In genomic region chr11:126480410-126481302, GRCh38 we compare ENCODE assay signal across 1 cellular context.
TF ChIP-seq lines count a peak whose summit lies in the region.

No MANE protein-coding gene starts in this region.

TF ChIP-seq in K562, 482 proteins besides CTCF, POLR2A, EP300 and RAD21 (continued from another document and continues in another):
- TF ChIP-seq GMEB1 (CRISPR knock-in tag; IDR thresholded peaks at IDR 0.05): no peak
- TF ChIP-seq WHSC1 (IDR thresholded peaks at IDR 0.05; ENCODE audit: low read length): no peak
- no peak for TF ChIP-seq NFIC (IDR thresholded peaks at IDR 0.05)
- TF ChIP-seq CC2D1A (IDR thresholded peaks at IDR 0.05): no peak
- no peak for TF ChIP-seq MYNN (IDR thresholded peaks at IDR 0.05)
- TF ChIP-seq MYNN (CRISPR knock-in tag; IDR thresholded peaks at IDR 0.05): no peak
- TF ChIP-seq ZKSCAN3 (CRISPR knock-in tag; IDR thresholded peaks at IDR 0.05): no peak
- TF ChIP-seq ZBTB7A (IDR thresholded peaks at IDR 0.05; ENCODE audit: borderline replicate concordance, control insufficient read depth, low read depth, low read length): no peak
- TF ChIP-seq REST (CRISPR knock-in tag; IDR thresholded peaks at IDR 0.05; ENCODE audit: low read depth): no peak
- no peak for TF ChIP-seq LCOR (CRISPR knock-in tag; IDR thresholded peaks at IDR 0.05)
- no peak for TF ChIP-seq HOXB6 (CRISPR knock-in tag; IDR thresholded peaks at IDR 0.05; ENCODE audit: borderline replicate concordance)
- TF ChIP-seq ZBTB9 (CRISPR knock-in tag; IDR thresholded peaks at IDR 0.05): no peak
- TF ChIP-seq BCOR (IDR thresholded peaks at IDR 0.05): peak; percentile 69; the same call in 1 of the 2 replicates
- TF ChIP-seq RUNX1 (IDR thresholded peaks at IDR 0.05; ENCODE audit: low read depth): no peak
- TF ChIP-seq FOXJ3 (CRISPR knock-in tag; IDR thresholded peaks at IDR 0.05): no peak
- no peak for TF ChIP-seq NFYB (IDR thresholded peaks at IDR 0.05; ENCODE audit: extremely low read depth, insufficient read length)
- no peak for TF ChIP-seq PATZ1 (CRISPR knock-in tag; IDR thresholded peaks at IDR 0.05; ENCODE audit: borderline replicate concordance)
- TF ChIP-seq ZNF124 (CRISPR knock-in tag; IDR thresholded peaks at IDR 0.05): no peak
- no peak for TF ChIP-seq ZNF609 (CRISPR knock-in tag; IDR thresholded peaks at IDR 0.05; ENCODE audit: borderline replicate concordance)
- no peak for TF ChIP-seq SMAD4 (CRISPR knock-in tag; conservative IDR thresholded peaks at IDR 0.05)
- TF ChIP-seq HMGXB4 (CRISPR knock-in tag; IDR thresholded peaks at IDR 0.05): no peak
- TF ChIP-seq KHSRP (IDR thresholded peaks at IDR 0.05): no peak
- no peak for TF ChIP-seq CBFA2T3 (IDR thresholded peaks at IDR 0.05)
- TF ChIP-seq ZFP36 (IDR thresholded peaks at IDR 0.05; ENCODE audit: low read depth, low read length, partially characterized antibody): peak; percentile 13
- TF ChIP-seq ZNF639 (CRISPR knock-in tag; conservative IDR thresholded peaks at IDR 0.05 in 1 of 2, IDR thresholded peaks at IDR 0.05 in 1 of 2): no peak
- no peak for TF ChIP-seq ERF (CRISPR knock-in tag; IDR thresholded peaks at IDR 0.05)
- no peak for TF ChIP-seq NEUROD1 (IDR thresholded peaks at IDR 0.05; ENCODE audit: borderline replicate concordance, low read depth, low read length, partially characterized antibody)
- no peak for TF ChIP-seq ZNF324 (CRISPR knock-in tag; IDR thresholded peaks at IDR 0.05)
- TF ChIP-seq ZNF174 (CRISPR knock-in tag; IDR thresholded peaks at IDR 0.05): no peak
- TF ChIP-seq TOE1 (IDR thresholded peaks at IDR 0.05; ENCODE audit: borderline replicate concordance): 0 out of 2 replicates have a peak, but pooled peaks have one; percentile 29
- TF ChIP-seq TOE1 (CRISPR knock-in tag; IDR thresholded peaks at IDR 0.05; ENCODE audit: borderline replicate concordance, low read depth): no peak
- no peak for TF ChIP-seq MTF1 (CRISPR knock-in tag; IDR thresholded peaks at IDR 0.05; ENCODE audit: borderline replicate concordance)
- peak; percentile 74 for TF ChIP-seq RBM25 (IDR thresholded peaks at IDR 0.05; ENCODE audit: low read depth, low read length, severe bottlenecking)
- no peak for TF ChIP-seq NR3C1 (CRISPR knock-in tag; IDR thresholded peaks at IDR 0.05)
- TF ChIP-seq PML (IDR thresholded peaks at IDR 0.05; ENCODE audit: low read length): no peak
- TF ChIP-seq PHTF2 (CRISPR knock-in tag; IDR thresholded peaks at IDR 0.05): no peak
- no peak for TF ChIP-seq PTRF (tag; IDR thresholded peaks at IDR 0.05)
- TF ChIP-seq RFX5 (IDR thresholded peaks at IDR 0.05; ENCODE audit: low read depth, low read length): no peak
- no peak for TF ChIP-seq THRAP3 (IDR thresholded peaks at IDR 0.05; ENCODE audit: borderline replicate concordance)
- no peak for TF ChIP-seq ZNF583 (CRISPR knock-in tag; IDR thresholded peaks at IDR 0.05)
- no peak for TF ChIP-seq HDGF (IDR thresholded peaks at IDR 0.05)
- no peak for TF ChIP-seq ARID3A (IDR thresholded peaks at IDR 0.05; ENCODE audit: borderline replicate concordance, low read depth, low read length)
- TF ChIP-seq SP1 (CRISPR knock-in tag; IDR thresholded peaks at IDR 0.05): no peak
- TF ChIP-seq ELK1 (CRISPR knock-in tag; IDR thresholded peaks at IDR 0.05): no peak
- TF ChIP-seq CHD1 (IDR thresholded peaks at IDR 0.05; ENCODE audit: low read length): no peak
- TF ChIP-seq HEY1 (CRISPR knock-in tag; IDR thresholded peaks at IDR 0.05; ENCODE audit: borderline replicate concordance): no peak
- TF ChIP-seq JUND (IDR thresholded peaks at IDR 0.05; ENCODE audit: borderline replicate concordance, low read depth, low read length): peak; percentile 49; the same call in 1 of the 2 replicates
- no peak; the same call in 2 of the 3 replicates for TF ChIP-seq JUND (tag; IDR thresholded peaks at IDR 0.05; ENCODE audit: borderline replicate concordance, low read depth, low read length)
- no peak for TF ChIP-seq GATAD2A (IDR thresholded peaks at IDR 0.05)
- no peak for TF ChIP-seq SNAPC5 (CRISPR knock-in tag; IDR thresholded peaks at IDR 0.05)
